Comparison of ENCODE assay signal across 1 cellular context in genomic region chr1:233268389-233269022, GRCh38.
TF ChIP-seq lines count a peak whose summit lies in the region.

No MANE protein-coding gene starts in this region.

TF ChIP-seq in GM23338, 12 proteins besides CTCF, POLR2A, EP300 and RAD21:
- TF ChIP-seq ZNF462 (CRISPR knock-in tag; IDR thresholded peaks at IDR 0.05) (no peak), EZH2 (IDR thresholded peaks at IDR 0.05; ENCODE audit: low read depth, unreplicated experiment) (no peak), ZNF331 (CRISPR knock-in tag; IDR thresholded peaks at IDR 0.05; ENCODE audit: low read depth) (no peak), JUNB (IDR thresholded peaks at IDR 0.05; ENCODE audit: unreplicated experiment) (no peak), CREB1 (CRISPR knock-in tag; IDR thresholded peaks at IDR 0.05; ENCODE audit: low read depth) (no peak), STAT1 (IDR thresholded peaks at IDR 0.05; ENCODE audit: unreplicated experiment) (no peak), ZNF114 (CRISPR knock-in tag; IDR thresholded peaks at IDR 0.05) (no peak), NANOG (IDR thresholded peaks at IDR 0.05; ENCODE audit: borderline replicate concordance) (no peak), REST (IDR thresholded peaks at IDR 0.05; ENCODE audit: unreplicated experiment) (no peak), ETS1 (IDR thresholded peaks at IDR 0.05) (no peak)
TF ChIP-seq in GM23338: peak in this region for 0.
